Comparison of ENCODE assay signal across 22 cellular contexts in genomic region chr13:73224708-73225107, GRCh38.
A peak's percentile ranks its signal among the peaks of the same experiment; 100 is the strongest.
DNase-seq lines count a peak whose midpoint lies in the region; ATAC-seq and TF ChIP-seq lines count a peak whose summit lies in the region.
"Had no signal": no experiment of that assay in that cellular context is flagged by ENCODE, and none has a peak within 500 bp of the region (broad histone marks: within the 10 kb centered on the region; RNA-seq: fewer than 3 reads in every experiment).

No MANE protein-coding gene starts in this region.

- no peaks in the 10 kb centered on the region for H3K9me3 Mint-ChIP-seq in HFFc6
- H3K9me3 Mint-ChIP-seq: activated CD4-positive, alpha-beta memory T cell treated with anti-CD3 and anti-CD28 coated beads for 36 hours; CD8-positive, alpha-beta T cell; stimulated activated effector memory CD8-positive, alpha-beta T cell treated with anti-CD3 and anti-CD28 coated beads, Interleukin-12 subunit alpha, Interleukin-12 subunit beta, amount 100 ng/mL, for 72 hours; T-helper 1 cell treated with Interleukin-12 subunit alpha and Interleukin-12 subunit beta and Interleukin-4 antibody, amounts not matched to agents 30 μg/mL and 1 μg/mL, for 36 hours had no signal

- ATAC-seq in esophagus mucosa (peak; percentile 41), upper lobe of left lung (ENCODE audit: low FRiP score in 2 of 2) (no peak), HG02970 (IDR thresholded peaks at IDR 0.05; ENCODE audit: low FRiP score, unreplicated experiment) (no peak)
- ATAC-seq: CD8-positive, alpha-beta T cell; gastroesophageal sphincter; mucosa of descending colon; psoas muscle; stimulated activated effector memory CD8-positive, alpha-beta T cell treated with anti-CD3 and anti-CD28 coated beads, Interleukin-12 subunit alpha, Interleukin-12 subunit beta, amount 100 ng/mL, for 72 hours had no signal

- H3K36me3 Mint-ChIP-seq in HFFc6 (ENCODE audit: low read depth): no peaks in the 10 kb centered on the region
- H3K36me3 Mint-ChIP-seq: activated CD4-positive, alpha-beta memory T cell treated with anti-CD3 and anti-CD28 coated beads for 36 hours; CD8-positive, alpha-beta T cell; IgD-negative memory B cell had no signal

- no peaks in the 10 kb centered on the region for H3K9me3 ChIP-seq in upper lobe of left lung
- H3K9me3 ChIP-seq: colonic mucosa, gastroesophageal sphincter, mucosa of descending colon, psoas muscle had no signal

- H3K4me1 Mint-ChIP-seq in HFFc6 (ENCODE audit: low read depth): peaks cover 57% of the 10 kb centered on the region
- H3K4me1 Mint-ChIP-seq: IgD-negative memory B cell had no signal

- no peaks in the 10 kb centered on the region for H3K27me3 Mint-ChIP-seq in HFFc6 (ENCODE audit: insufficient read depth)
- H3K27me3 Mint-ChIP-seq: IgD-negative memory B cell had no signal

- no peak overlapping the region for H3K27ac ChIP-seq in upper lobe of left lung
- H3K27ac ChIP-seq: colonic mucosa, gastroesophageal sphincter, psoas muscle had no signal

- TF ChIP-seq POLR2A in upper lobe of left lung (IDR thresholded peaks at IDR 0.05): no peak

- H3K36me3 ChIP-seq in upper lobe of left lung: no peaks in the 10 kb centered on the region
- H3K36me3 ChIP-seq: colonic mucosa, gastroesophageal sphincter had no signal

- DNase-seq in AML-193 (lab: John Stamatoyannopoulos, UW): peak; percentile 9 to 11
- peak; percentile 34 for DNase-seq in HFFc6
- DNase-seq in SIG-M5 (lab: John Stamatoyannopoulos, UW): peak; percentile 61
- DNase-seq in upper lobe of left lung: no peak
- no peak for DNase-seq in NCI-H1105 treated with DMSO at 0.1 percent for 48 hours (lab: John Stamatoyannopoulos, UW)
- no peak for DNase-seq in T-helper 9 cell
- DNase-seq: activated CD4-positive, alpha-beta memory T cell treated with anti-CD3 and anti-CD28 coated beads for 36 hours; activated naive CD4-positive, alpha-beta T cell treated with anti-CD3 and anti-CD28 coated beads, Interleukin-2, amount 50 U/mL, for 16 hours; CD8-positive, alpha-beta T cell; colonic mucosa; GDM1; islet precursor cell; mucosa of descending colon; NCI-H2081 treated with DMSO at 0.1 percent for 48 hours; psoas muscle; stimulated activated CD4-positive, alpha-beta T cell treated with anti-CD3 and anti-CD28 coated beads, Interleukin-2, amount 100 ng/mL, for 24 hours had no signal

- no peak overlapping the region for H3K4me3 ChIP-seq in upper lobe of left lung
- H3K4me3 ChIP-seq: colonic mucosa, gastroesophageal sphincter, mucosa of descending colon, psoas muscle had no signal

- H3K4me3 Mint-ChIP-seq in HFFc6: no peak overlapping the region
- H3K4me3 Mint-ChIP-seq: activated CD4-positive, alpha-beta memory T cell treated with anti-CD3 and anti-CD28 coated beads for 36 hours; CD8-positive, alpha-beta T cell; IgD-negative memory B cell; stimulated activated effector memory CD8-positive, alpha-beta T cell treated with anti-CD3 and anti-CD28 coated beads, Interleukin-12 subunit alpha, Interleukin-12 subunit beta, amount 100 ng/mL, for 72 hours; T-helper 1 cell treated with Interleukin-12 subunit alpha and Interleukin-12 subunit beta and Interleukin-4 antibody, amounts not matched to agents 30 μg/mL and 1 μg/mL, for 36 hours had no signal

- TF ChIP-seq CTCF in HFFc6 (IDR thresholded peaks at IDR 0.05) (no peak; the same call in 1 of the 2 replicates), upper lobe of left lung (IDR thresholded peaks at IDR 0.05) (no peak)

- no peak overlapping the region for H3K27ac Mint-ChIP-seq in HFFc6
- H3K27ac Mint-ChIP-seq: activated CD4-positive, alpha-beta memory T cell treated with anti-CD3 and anti-CD28 coated beads for 36 hours; CD8-positive, alpha-beta T cell; IgD-negative memory B cell; stimulated activated effector memory CD8-positive, alpha-beta T cell treated with anti-CD3 and anti-CD28 coated beads, Interleukin-12 subunit alpha, Interleukin-12 subunit beta, amount 100 ng/mL, for 72 hours; T-helper 1 cell treated with Interleukin-12 subunit alpha and Interleukin-12 subunit beta and Interleukin-4 antibody, amounts not matched to agents 30 μg/mL and 1 μg/mL, for 36 hours had no signal

- H3K27me3 ChIP-seq in upper lobe of left lung: no peaks in the 10 kb centered on the region
- H3K27me3 ChIP-seq: colonic mucosa, gastroesophageal sphincter had no signal

- 44 to 82% methylated on average over 1 of the region's 1 CpG for WGBS in upper lobe of left lung, 2 donors

- TF ChIP-seq EP300 in upper lobe of left lung (IDR thresholded peaks at IDR 0.05): no peak

- H3K4me1 ChIP-seq in upper lobe of left lung: no peaks in the 10 kb centered on the region
- H3K4me1 ChIP-seq: colonic mucosa, gastroesophageal sphincter, psoas muscle had no signal

Comparison
In these comparisons a context has a peak if more than half of its experiments do, and no peak if none do; other contexts are left out.
1. DNase-seq: peak in AML-193 (2 of 2), HFFc6 (single experiment) and SIG-M5 (single experiment); none in upper lobe of left lung (0 of 2), NCI-H1105 treated with DMSO at 0.1 percent for 48 hours (single experiment) and T-helper 9 cell (single experiment).